Comparison of ENCODE assay signal across 36 cellular contexts in genomic region chr16:87415441-87415840, GRCh38.
"Had no signal": no experiment of that assay in that cellular context is flagged by ENCODE, and none has a peak within 500 bp of the region (broad histone marks: within the 10 kb centered on the region; RNA-seq: fewer than 3 reads in every experiment).

No MANE protein-coding gene starts in this region.

- H3K4me1 ChIP-seq: adrenal gland, body of pancreas had no signal

- H3K27me3 Mint-ChIP-seq: activated B cell treated with CpG ODN at 0.5 μM for 24 hours; activated CD8-positive, alpha-beta T cell treated with anti-CD3 and anti-CD28 coated beads for 36 hours; activated naive CD4-positive, alpha-beta T cell treated with anti-CD3 and anti-CD28 coated beads, Interleukin-2, amount 50 U/mL, for 24 hours; activated naive CD8-positive, alpha-beta T cell treated with anti-CD3 and anti-CD28 coated beads for 36 hours; activated naive CD8-positive, alpha-beta T cell treated with anti-CD3 and anti-CD28 coated beads, Interleukin-2, amount 50 U/mL, for 24 hours; activated T-cell treated with anti-CD3 and anti-CD28 coated beads, Interleukin-2, amount 50 U/mL, for 24 hours; activated T-helper 17 cell treated with anti-CD3 and anti-CD28 coated beads, Interleukin-2, amount 50 U/mL, for 72 hours; dendritic cell treated with granulocyte-macrophage colony-stimulating factor and Interleukin-4, amounts not matched to agents 40 ng/mL and 50 ng/mL, for 4 days; T-helper 17 cell had no signal

- H3K4me3 Mint-ChIP-seq: activated B cell treated with CpG ODN at 0.5 μM for 24 hours; activated CD8-positive, alpha-beta T cell treated with anti-CD3 and anti-CD28 coated beads for 36 hours; activated naive CD4-positive, alpha-beta T cell treated with anti-CD3 and anti-CD28 coated beads for 36 hours; activated naive CD4-positive, alpha-beta T cell treated with anti-CD3 and anti-CD28 coated beads, Interleukin-2, amount 50 U/mL, for 24 hours; activated naive CD8-positive, alpha-beta T cell treated with anti-CD3 and anti-CD28 coated beads for 36 hours; activated naive CD8-positive, alpha-beta T cell treated with anti-CD3 and anti-CD28 coated beads, Interleukin-2, amount 50 U/mL, for 24 hours; activated T-cell treated with anti-CD3 and anti-CD28 coated beads, Interleukin-2, amount 50 U/mL, for 24 hours; activated T-helper 17 cell treated with anti-CD3 and anti-CD28 coated beads, Interleukin-2, amount 50 U/mL, for 72 hours; dendritic cell treated with granulocyte-macrophage colony-stimulating factor and Interleukin-4, amounts not matched to agents 40 ng/mL and 50 ng/mL, for 4 days; T-helper 17 cell; T-helper 2 cell treated with Interferon-gamma antibody and Interleukin-4, amounts not matched to agents 5 μg/mL and 100 μg/mL, for 36 hours had no signal

- H3K4me3 ChIP-seq: adrenal gland, body of pancreas, coronary artery, dorsolateral prefrontal cortex, esophagus squamous epithelium, gastroesophageal sphincter, heart right ventricle had no signal

- ATAC-seq: activated CD4-positive, CD25-positive, alpha-beta regulatory T cell treated with anti-CD3 and anti-CD28 coated beads, Interleukin-2, amount 50 U/mL, for 24 hours; activated CD8-positive, alpha-beta T cell treated with anti-CD3 and anti-CD28 coated beads for 36 hours; activated naive CD8-positive, alpha-beta T cell treated with anti-CD3 and anti-CD28 coated beads, Interleukin-2, amount 50 U/mL, for 24 hours; activated T-helper 17 cell treated with anti-CD3 and anti-CD28 coated beads, Interleukin-2, amount 50 U/mL, for 72 hours; body of pancreas; gastroesophageal sphincter; heart right ventricle; T-helper 17 cell had no signal

- H3K27me3 ChIP-seq: adrenal gland, body of pancreas, dorsolateral prefrontal cortex, esophagus squamous epithelium, gastroesophageal sphincter, heart right ventricle had no signal

- H3K9me3 Mint-ChIP-seq: activated B cell treated with CpG ODN at 0.5 μM for 24 hours; activated CD8-positive, alpha-beta T cell treated with anti-CD3 and anti-CD28 coated beads for 36 hours; activated naive CD4-positive, alpha-beta T cell treated with anti-CD3 and anti-CD28 coated beads for 36 hours; activated naive CD4-positive, alpha-beta T cell treated with anti-CD3 and anti-CD28 coated beads, Interleukin-2, amount 50 U/mL, for 24 hours; activated naive CD8-positive, alpha-beta T cell treated with anti-CD3 and anti-CD28 coated beads for 36 hours; activated naive CD8-positive, alpha-beta T cell treated with anti-CD3 and anti-CD28 coated beads, Interleukin-2, amount 50 U/mL, for 24 hours; activated T-cell treated with anti-CD3 and anti-CD28 coated beads, Interleukin-2, amount 50 U/mL, for 24 hours; activated T-helper 17 cell treated with anti-CD3 and anti-CD28 coated beads, Interleukin-2, amount 50 U/mL, for 72 hours; dendritic cell treated with granulocyte-macrophage colony-stimulating factor and Interleukin-4, amounts not matched to agents 40 ng/mL and 50 ng/mL, for 4 days; T-helper 2 cell treated with Interferon-gamma antibody and Interleukin-4, amounts not matched to agents 5 μg/mL and 100 μg/mL, for 36 hours had no signal

- H3K27ac Mint-ChIP-seq: activated B cell treated with CpG ODN at 0.5 μM for 24 hours; activated CD8-positive, alpha-beta T cell treated with anti-CD3 and anti-CD28 coated beads for 36 hours; activated naive CD4-positive, alpha-beta T cell treated with anti-CD3 and anti-CD28 coated beads for 36 hours; activated naive CD4-positive, alpha-beta T cell treated with anti-CD3 and anti-CD28 coated beads, Interleukin-2, amount 50 U/mL, for 24 hours; activated naive CD8-positive, alpha-beta T cell treated with anti-CD3 and anti-CD28 coated beads for 36 hours; activated naive CD8-positive, alpha-beta T cell treated with anti-CD3 and anti-CD28 coated beads, Interleukin-2, amount 50 U/mL, for 24 hours; activated T-cell treated with anti-CD3 and anti-CD28 coated beads, Interleukin-2, amount 50 U/mL, for 24 hours; activated T-helper 17 cell treated with anti-CD3 and anti-CD28 coated beads, Interleukin-2, amount 50 U/mL, for 72 hours; dendritic cell treated with granulocyte-macrophage colony-stimulating factor and Interleukin-4, amounts not matched to agents 40 ng/mL and 50 ng/mL, for 4 days; T-helper 17 cell; T-helper 2 cell treated with Interferon-gamma antibody and Interleukin-4, amounts not matched to agents 5 μg/mL and 100 μg/mL, for 36 hours had no signal

- DNase-seq: activated B cell treated with CpG ODN at 0.5 μM for 24 hours; activated CD4-positive, alpha-beta T cell treated with anti-CD3 and anti-CD28 coated beads for 48 hours; activated CD4-positive, alpha-beta T cell treated with anti-CD3 and anti-CD28 coated beads, Interleukin-2, amount 50 U/mL, for 1 hour; activated CD4-positive, alpha-beta T cell treated with anti-CD3 and anti-CD28 coated beads, Interleukin-2, amount 50 U/mL, for 48 hours; activated CD8-positive, alpha-beta memory T cell treated with anti-CD3 and anti-CD28 coated beads for 24 hours; activated CD8-positive, alpha-beta memory T cell treated with anti-CD3 and anti-CD28 coated beads, Interleukin-2, amount 50 U/mL, for 48 hours; activated CD8-positive, alpha-beta T cell treated with anti-CD3 and anti-CD28 coated beads for 36 hours; activated effector memory CD4-positive, alpha-beta T cell treated with anti-CD3 and anti-CD28 coated beads, Interleukin-2, amount 50 U/mL, for 16 hours; activated naive CD4-positive, alpha-beta T cell treated with anti-CD3 and anti-CD28 coated beads for 36 hours; activated naive CD8-positive, alpha-beta T cell treated with anti-CD3 and anti-CD28 coated beads for 36 hours; activated naive CD8-positive, alpha-beta T cell treated with anti-CD3 and anti-CD28 coated beads, Interleukin-2, amount 50 U/mL, for 24 hours; activated T-cell treated with anti-CD3 and anti-CD28 coated beads for 4 hours; activated T-cell treated with anti-CD3 and anti-CD28 coated beads, Interleukin-2, amount 50 U/mL, for 24 hours; amygdala; aorta; body of pancreas; central memory CD4-positive, alpha-beta T cell; cerebellar nuclear complex; effector memory CD4-positive, alpha-beta T cell; esophagus squamous epithelium; foreskin melanocyte; heart right ventricle; T-helper 1 cell; T-helper 17 cell; T1000; WERI-Rb-1 had no signal

- H3K4me1 Mint-ChIP-seq: activated B cell treated with CpG ODN at 0.5 μM for 24 hours; activated naive CD4-positive, alpha-beta T cell treated with anti-CD3 and anti-CD28 coated beads, Interleukin-2, amount 50 U/mL, for 24 hours; activated naive CD8-positive, alpha-beta T cell treated with anti-CD3 and anti-CD28 coated beads for 36 hours; activated naive CD8-positive, alpha-beta T cell treated with anti-CD3 and anti-CD28 coated beads, Interleukin-2, amount 50 U/mL, for 24 hours; activated T-helper 17 cell treated with anti-CD3 and anti-CD28 coated beads, Interleukin-2, amount 50 U/mL, for 72 hours; T-helper 17 cell had no signal

- H3K27ac ChIP-seq: adrenal gland, body of pancreas, coronary artery, dorsolateral prefrontal cortex, epithelial cell of prostate, esophagus squamous epithelium, gastroesophageal sphincter, heart right ventricle, WERI-Rb-1 had no signal

- H3K9me3 ChIP-seq: adrenal gland, body of pancreas, esophagus squamous epithelium, gastroesophageal sphincter, heart right ventricle had no signal
